Comparison of ENCODE assay signal across 8 cellular contexts in genomic region chr5:35924950-35925722, GRCh38. TPM values are rescaled to one million over a fixed set of nuclear protein-coding genes. Genes with fewer than 3 reads are reported as not detected.
DNase-seq lines count a peak whose midpoint lies in the region; ATAC-seq and TF ChIP-seq lines count a peak whose summit lies in the region.

No MANE protein-coding gene starts in this region.

- no peak overlapping the region for H4K8ac ChIP-seq in trophoblast cell (ENCODE audit: low read depth, low read length)

- H3K14ac ChIP-seq in trophoblast cell (ENCODE audit: low read length), result no peak overlapping the region

- no peak for TF ChIP-seq POLR2A in upper lobe of left lung (IDR thresholded peaks at IDR 0.05)

- H3K27ac ChIP-seq in RWPE2 (ENCODE audit: poor library complexity, severe bottlenecking), result peak overlapping the region; percentile 80
- no peak overlapping the region for H3K27ac ChIP-seq in trophoblast cell (ENCODE audit: low read depth, low read length)
- no peak overlapping the region for H3K27ac ChIP-seq in upper lobe of left lung

- H3K36me3 ChIP-seq in RWPE2 (ENCODE audit: low read depth) (no peaks in the 10 kb centered on the region), trophoblast cell (ENCODE audit: control insufficient read depth in 1 of 2, insufficient read depth in 2 of 2, low read length in 2 of 2) (no peaks in the 10 kb centered on the region), upper lobe of left lung (no peaks in the 10 kb centered on the region)

- no peak overlapping the region for H3K9ac ChIP-seq in trophoblast cell (ENCODE audit: low read length)

- no peak overlapping the region for H3K23ac ChIP-seq in trophoblast cell (ENCODE audit: low read length)

- no peaks in the 10 kb centered on the region for H3K79me1 ChIP-seq in trophoblast cell (ENCODE audit: low read length)

- H3K9me3 ChIP-seq in RWPE2 (ENCODE audit: severe bottlenecking) (no peaks in the 10 kb centered on the region), trophoblast cell (ENCODE audit: insufficient read depth, low read depth, low read length) (no peaks in the 10 kb centered on the region), upper lobe of left lung (no peaks in the 10 kb centered on the region)

- WGBS in trophoblast cell (ENCODE audit: extremely low coverage, insufficient coverage, insufficient read length), result 100% methylated on average over 1 of the region's 21 CpGs
- 23 to 30% methylated on average over 9 to 13 of the region's 21 CpGs for WGBS in upper lobe of left lung, 2 donors

- no peak overlapping the region for H3K18ac ChIP-seq in trophoblast cell (ENCODE audit: low read length)

- H4K12ac ChIP-seq in trophoblast cell (ENCODE audit: low read depth, low read length), result no peak overlapping the region

- H2BK120ac ChIP-seq in trophoblast cell (ENCODE audit: insufficient read depth, low read length, poor library complexity), result no peak overlapping the region

- H3K4me3 ChIP-seq in RWPE2 (ENCODE audit: severe bottlenecking), result no peak overlapping the region
- H3K4me3 ChIP-seq in trophoblast cell (ENCODE audit: low read depth, low read length), result no peak overlapping the region
- peak overlapping the region in 1 of 4 donors; percentile 3 for H3K4me3 ChIP-seq in upper lobe of left lung

- peak; percentile 73 for ATAC-seq in GM18519 (IDR thresholded peaks at IDR 0.05; ENCODE audit: low FRiP score, unreplicated experiment)
- ATAC-seq in HG03520 (IDR thresholded peaks at IDR 0.05; ENCODE audit: unreplicated experiment), result peak; percentile 59
- peak; percentile 78 for ATAC-seq in RWPE2 (ENCODE audit: low read depth)
- peak; percentile 64 to 78 for ATAC-seq in upper lobe of left lung (ENCODE audit: low FRiP score in 2 of 2)

- H2AFZ ChIP-seq in trophoblast cell (ENCODE audit: insufficient read depth, low read length, poor library complexity), result no peak overlapping the region

- TF ChIP-seq CTCF in RWPE2 (IDR thresholded peaks at IDR 0.05; ENCODE audit: poor library complexity, severe bottlenecking) (peak; percentile 98), upper lobe of left lung (IDR thresholded peaks at IDR 0.05) (peak; percentile 48 to 69 (median 60))

- TF ChIP-seq EP300 in upper lobe of left lung (IDR thresholded peaks at IDR 0.05), result no peak

- H2BK5ac ChIP-seq in trophoblast cell (ENCODE audit: low read depth, low read length, poor library complexity), result no peak overlapping the region

- DNase-seq in AG08396 (ENCODE audit: low spot score) (peak; percentile 78), RWPE2 (ENCODE audit: low spot score) (peak; percentile 86), activated gamma-delta T cell (lab: John Stamatoyannopoulos, UW) (peak; percentile 58), foreskin melanocyte (peak; percentile 38), trophoblast cell (peak; percentile 65 to 79), upper lobe of left lung (peak; percentile 63 to 89)

- no peak overlapping the region for H4K91ac ChIP-seq in trophoblast cell (ENCODE audit: low read depth, low read length)

- H3K4me2 ChIP-seq in trophoblast cell (ENCODE audit: low read length), result no peak overlapping the region

- H3K4ac ChIP-seq in trophoblast cell (ENCODE audit: low read depth, low read length), result no peak overlapping the region

- H2BK12ac ChIP-seq in trophoblast cell (ENCODE audit: low read length), result no peak overlapping the region

- H3K4me1 ChIP-seq in RWPE2 (ENCODE audit: insufficient read depth, poor library complexity, severe bottlenecking) (peaks cover 10% of the 10 kb centered on the region), trophoblast cell (ENCODE audit: control insufficient read depth in 1 of 2, insufficient read depth in 2 of 2, low read length in 2 of 2) (no peaks in the 10 kb centered on the region), upper lobe of left lung (peaks cover 3 to 13% (median 9%) of the 10 kb centered on the region in 4 donors)

- H3K79me2 ChIP-seq in trophoblast cell (ENCODE audit: control insufficient read depth, insufficient read depth, low read length, poor library complexity), result no peaks in the 10 kb centered on the region

- no peak overlapping the region for H2AK5ac ChIP-seq in trophoblast cell (ENCODE audit: low read length)

- H3K27me3 ChIP-seq in RWPE2 (ENCODE audit: insufficient read depth, poor library complexity, severe bottlenecking) (no peaks in the 10 kb centered on the region), trophoblast cell (ENCODE audit: insufficient read depth, low read length) (no peaks in the 10 kb centered on the region), upper lobe of left lung (no peaks in the 10 kb centered on the region)

RNA-seq across cellular contexts. Expression of gene CAPSL, which starts 13.3 kb away (rescaled TPM):
- polyA plus RNA-seq in trophoblast cell (2013), result not detected in 2 replicates
- total RNA-seq in upper lobe of left lung, result 10 to 100 TPM in 1 of 6 donors, 1 to 10 TPM in 3, not detected in 2; 5.0 to 35.9 (median 7.5) TPM
